Comparison of ENCODE assay signal across 25 cellular contexts in genomic region chr12:21764950-21765349, GRCh38. TPM values are rescaled to one million over a fixed set of nuclear protein-coding genes. Genes with fewer than 3 reads are reported as not detected.
"Had no signal": no experiment of that assay in that cellular context is flagged by ENCODE, and none has a peak within 500 bp of the region (broad histone marks: within the 10 kb centered on the region; RNA-seq: fewer than 3 reads in every experiment).

No MANE protein-coding gene starts in this region.

- H3K9me3 Mint-ChIP-seq: central memory CD8-positive, alpha-beta T cell; dendritic cell treated with granulocyte-macrophage colony-stimulating factor and Interleukin-4, amounts not matched to agents 40 ng/mL and 50 ng/mL, for 4 days; neural crest cell; stimulated activated memory B cell treated with anti-CD40 and anti-IgM and Interleukin-4, amounts not matched to agents 10 μg/mL and 1 μg/mL and 100 μg/mL, for 72 hours; type B pancreatic cell had no signal

- H3K27me3 ChIP-seq: colonic mucosa, esophagus muscularis mucosa, gastroesophageal sphincter, left lung, neutrophil, sigmoid colon, testis, tibial artery had no signal

- H3K4me1 Mint-ChIP-seq: central memory CD8-positive, alpha-beta T cell; natural killer cell; neural crest cell; stimulated activated memory B cell treated with anti-CD40 and anti-IgM and Interleukin-4, amounts not matched to agents 10 μg/mL and 1 μg/mL and 100 μg/mL, for 72 hours had no signal

- DNase-seq: colonic mucosa; effector CD8-positive, alpha-beta T cell; foreskin keratinocyte; kidney; left lung; lower lobe of right lung; natural killer cell; sigmoid colon; stimulated activated CD4-positive, alpha-beta T cell treated with anti-CD3 and anti-CD28 coated beads, Interleukin-4, amount 100 ng/mL, for 4 hours; stimulated activated naive CD8-positive, alpha-beta T cell treated with anti-CD3 and anti-CD28 coated beads, Interleukin-15, Interleukin-2, amounts not matched to agents 100 U/mL and 50 U/mL, for 24 hours; substantia nigra; testis; tibial artery had no signal

- H3K4me1 ChIP-seq: colonic mucosa, esophagus muscularis mucosa, foreskin keratinocyte, left lung, lower lobe of right lung, parathyroid adenoma, sigmoid colon, testis, tibial artery had no signal

- FAIRE-seq: endothelial cell of umbilical vein, kidney had no signal

- H3K79me2 ChIP-seq: parathyroid adenoma had no signal

- H3K4me3 Mint-ChIP-seq: central memory CD8-positive, alpha-beta T cell; dendritic cell treated with granulocyte-macrophage colony-stimulating factor and Interleukin-4, amounts not matched to agents 40 ng/mL and 50 ng/mL, for 4 days; natural killer cell; neural crest cell; stimulated activated memory B cell treated with anti-CD40 and anti-IgM and Interleukin-4, amounts not matched to agents 10 μg/mL and 1 μg/mL and 100 μg/mL, for 72 hours; type B pancreatic cell had no signal

- H3K27me3 Mint-ChIP-seq: central memory CD8-positive, alpha-beta T cell; dendritic cell treated with granulocyte-macrophage colony-stimulating factor and Interleukin-4, amounts not matched to agents 40 ng/mL and 50 ng/mL, for 4 days; stimulated activated memory B cell treated with anti-CD40 and anti-IgM and Interleukin-4, amounts not matched to agents 10 μg/mL and 1 μg/mL and 100 μg/mL, for 72 hours had no signal

- H3K4me3 ChIP-seq: colonic mucosa, esophagus muscularis mucosa, gastroesophageal sphincter, left lung, lower lobe of right lung, sigmoid colon, testis, tibial artery had no signal

- H3K36me3 ChIP-seq: colonic mucosa, left lung, neutrophil had no signal

- H3K9me3 ChIP-seq: colonic mucosa, esophagus muscularis mucosa, gastroesophageal sphincter, left lung, lower lobe of right lung, neutrophil, sigmoid colon, testis, tibial artery had no signal

- H3K36me3 Mint-ChIP-seq: natural killer cell; stimulated activated memory B cell treated with anti-CD40 and anti-IgM and Interleukin-4, amounts not matched to agents 10 μg/mL and 1 μg/mL and 100 μg/mL, for 72 hours had no signal

- H3K9ac ChIP-seq: parathyroid adenoma had no signal

- ATAC-seq: foreskin keratinocyte; gastroesophageal sphincter; natural killer cell; stimulated activated memory B cell treated with anti-CD40 and anti-IgM and Interleukin-4, amounts not matched to agents 10 μg/mL and 1 μg/mL and 100 μg/mL, for 72 hours; stimulated activated naive CD8-positive, alpha-beta T cell treated with anti-CD3 and anti-CD28 coated beads, Interleukin-15, Interleukin-2, amounts not matched to agents 100 U/mL and 50 U/mL, for 24 hours had no signal

- H3K27ac Mint-ChIP-seq: dendritic cell treated with granulocyte-macrophage colony-stimulating factor and Interleukin-4, amounts not matched to agents 40 ng/mL and 50 ng/mL, for 4 days; natural killer cell; progenitor cell of endocrine pancreas; stimulated activated memory B cell treated with anti-CD40 and anti-IgM and Interleukin-4, amounts not matched to agents 10 μg/mL and 1 μg/mL and 100 μg/mL, for 72 hours; type B pancreatic cell had no signal

- H3K27ac ChIP-seq: colonic mucosa, esophagus muscularis mucosa, foreskin keratinocyte, gastroesophageal sphincter, left lung, lower lobe of right lung, neutrophil, parathyroid adenoma, sigmoid colon, testis, tibial artery had no signal

- H2AFZ ChIP-seq: parathyroid adenoma had no signal

RNA-seq across cellular contexts. Expression of gene KCNJ8, which starts 9.6 kb away (rescaled TPM):
- total RNA-seq: endothelial cell of umbilical vein, foreskin keratinocyte, mononuclear cell, natural killer cell had no signal
- polyA plus RNA-seq: endothelial cell of umbilical vein, foreskin keratinocyte had no signal
